18 cellular contexts compared by ENCODE assay signal in the genomic region with DNA sequence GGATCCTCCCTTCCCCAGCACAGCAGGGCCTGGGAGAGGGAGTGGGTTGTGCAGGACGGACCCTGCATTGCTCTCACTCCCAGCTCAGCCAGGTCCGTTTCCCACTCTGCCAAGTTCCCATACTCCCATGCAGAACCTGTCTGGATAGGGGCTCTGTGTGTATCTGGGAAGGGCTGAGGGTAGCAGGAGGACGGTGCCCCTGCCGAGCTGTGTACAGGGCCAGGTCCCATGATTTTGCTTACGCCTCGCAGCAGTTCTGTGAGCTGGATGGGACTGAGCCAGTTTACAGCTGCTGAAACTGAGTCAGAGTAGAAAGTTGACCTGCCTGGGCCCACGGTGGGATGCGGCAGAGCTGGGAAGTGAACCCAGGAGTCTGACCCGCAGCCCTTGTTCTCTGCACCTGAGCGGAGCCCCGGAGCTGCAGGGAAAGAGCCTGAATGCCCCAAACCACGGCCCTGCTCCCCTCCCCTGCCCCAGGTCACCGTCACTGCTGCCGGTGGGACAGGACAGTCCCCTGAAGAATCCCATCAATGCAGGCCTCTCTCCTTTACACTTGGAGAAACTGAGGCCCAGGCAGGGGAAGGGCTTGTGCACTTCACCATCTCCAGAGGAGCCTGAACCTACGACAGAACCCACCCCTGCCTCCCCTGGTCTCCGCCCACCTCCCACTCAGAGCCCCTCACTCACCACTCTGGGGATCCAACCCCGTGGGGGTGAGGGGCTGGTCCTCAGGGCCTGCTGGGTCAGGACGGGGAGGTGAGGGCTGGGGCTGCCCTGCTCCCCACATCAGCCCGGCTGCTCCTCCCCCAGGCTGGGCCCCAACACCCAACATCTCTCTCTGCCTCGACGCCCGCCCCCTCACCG. TPM values are rescaled to one million over a fixed set of nuclear protein-coding genes. Genes with fewer than 3 reads are reported as not detected.
A peak's percentile ranks its signal among the peaks of the same experiment; 100 is the strongest.
DNase-seq lines count a peak whose midpoint lies in the region; ATAC-seq and TF ChIP-seq lines count a peak whose summit lies in the region.
"Had no signal": no experiment of that assay in that cellular context is flagged by ENCODE, and none has a peak within 500 bp of the region (broad histone marks: within the 10 kb centered on the region; RNA-seq: fewer than 3 reads in every experiment).

No MANE protein-coding gene starts in this region.

- WGBS in suprapubic skin = 58% methylated on average over 21 of the region's 23 CpGs

- no peaks in the 10 kb centered on the region for H3K36me3 Mint-ChIP-seq in chondrocyte (ENCODE audit: low read depth)

- TF ChIP-seq CTCF in right atrium auricular region (IDR thresholded peaks at IDR 0.05) (no peak), chondrocyte (IDR thresholded peaks at IDR 0.05) (no peak), suprapubic skin (IDR thresholded peaks at IDR 0.05) (no peak)

- no peak overlapping the region for H3K27ac ChIP-seq in right atrium auricular region
- no peak overlapping the region for H3K27ac ChIP-seq in suprapubic skin
- H3K27ac ChIP-seq: 22Rv1, GM23248 had no signal

- H3K9me3 Mint-ChIP-seq in chondrocyte (ENCODE audit: low read depth) = no peaks in the 10 kb centered on the region
- H3K9me3 Mint-ChIP-seq: CD4-positive, alpha-beta T cell had no signal

- no peak overlapping the region for H3K4me3 Mint-ChIP-seq in chondrocyte (ENCODE audit: unreplicated experiment)
- H3K4me3 Mint-ChIP-seq: CD4-positive, alpha-beta T cell had no signal

- no peaks in the 10 kb centered on the region for H3K4me1 Mint-ChIP-seq in chondrocyte (ENCODE audit: low read depth)

- intact Hi-C loops in Right ventricle myocardium inferior (cut with DNase I) = no loop called here
- intact Hi-C loops in posterior cingulate gyrus (cut with DNase I) = no loop called here

- TF ChIP-seq POLR2A in suprapubic skin (IDR thresholded peaks at IDR 0.05) = no peak

- no peak for ATAC-seq in Right ventricle myocardium inferior

- H3K27me3 ChIP-seq in right atrium auricular region (no peaks in the 10 kb centered on the region), suprapubic skin (peaks cover 53% of the 10 kb centered on the region)

- no peaks in the 10 kb centered on the region for H3K9me3 ChIP-seq in right atrium auricular region
- H3K9me3 ChIP-seq in suprapubic skin = no peaks in the 10 kb centered on the region
- H3K9me3 ChIP-seq: HAP-1 had no signal

- H3K27me3 Mint-ChIP-seq in chondrocyte (ENCODE audit: low read depth) = peaks cover 25% of the 10 kb centered on the region
- H3K27me3 Mint-ChIP-seq: CD4-positive, alpha-beta T cell had no signal

- H3K4me1 ChIP-seq in right atrium auricular region (no peaks in the 10 kb centered on the region), suprapubic skin (no peaks in the 10 kb centered on the region)
- H3K4me1 ChIP-seq: HAP-1 had no signal

- H3K27ac Mint-ChIP-seq in chondrocyte (ENCODE audit: unreplicated experiment) = no peak overlapping the region
- H3K27ac Mint-ChIP-seq: CD4-positive, alpha-beta T cell had no signal

- H3K36me3 ChIP-seq in right atrium auricular region (no peaks in the 10 kb centered on the region), suprapubic skin (no peaks in the 10 kb centered on the region)
- H3K36me3 ChIP-seq: HAP-1 had no signal

- DNase-seq in right atrium auricular region (ENCODE audit: low spot score) (peak; percentile 34), Right ventricle myocardium inferior (ENCODE audit: missing footprints) (no peak), chondrocyte (ENCODE audit: low spot score) (peak; percentile 79), mesenteric fat pad (ENCODE audit: low spot score) (peak; percentile 80), suprapubic skin (ENCODE audit: low spot score in 2 of 2) (peak; percentile 50 to 69), hepatic stellate cell (ENCODE audit: low spot score) (no peak), posterior cingulate gyrus (no peak), NCI-H128 (lab: John Stamatoyannopoulos, UW; ENCODE audit: unreplicated experiment) (no peak)
- DNase-seq: AML-193; C1 segment of cervical spinal cord; Calu3; CD4-positive, alpha-beta T cell; DMS 273 treated with DMSO at 0.1 percent for 48 hours; GM23248 had no signal

- TF ChIP-seq EP300 in suprapubic skin (IDR thresholded peaks at IDR 0.05) = no peak

- H3K4me3 ChIP-seq in right atrium auricular region (no peak overlapping the region), suprapubic skin (no peak overlapping the region)
- H3K4me3 ChIP-seq: GM23248, HAP-1 had no signal

RNA-seq across cellular contexts. Expression of gene LILRB5, which starts 3.5 kb away (rescaled TPM):
- total RNA-seq in right atrium auricular region (10 to 100 TPM in 1 of 2 donors, 1 to 10 TPM in 1; 2.6 to 12.0 TPM), Right ventricle myocardium inferior (8.5 TPM), chondrocyte (not detected in 3 replicates), mesenteric fat pad (69.4 TPM), suprapubic skin (1 to 10 TPM in 2 of 4 donors, under 1 TPM in 2; 0.68 to 3.4 (median 2.0) TPM)
- total RNA-seq: Calu3; CD4-positive, alpha-beta T cell; Daoy; GM23248; HT-29 had no signal

RNA-seq across cellular contexts. Expression of gene LILRA6, which starts 11.0 kb away (rescaled TPM):
- total RNA-seq in right atrium auricular region (1 to 10 TPM in 1 of 2 donors, not detected in 1; 1.7 TPM), Right ventricle myocardium inferior (2.7 TPM), chondrocyte (not detected in 3 replicates), mesenteric fat pad (26.5 TPM), suprapubic skin (under 1 TPM in 1 of 4 donors, not detected in 3; 0.51 TPM)
- total RNA-seq: Calu3, Daoy, GM23248, HT-29 had no signal

RNA-seq across cellular contexts. Expression of gene LILRB2, which starts 27.3 kb away (rescaled TPM):
- total RNA-seq in right atrium auricular region = 1 to 10 TPM; 1.1 to 3.4 TPM
- 2.9 TPM for total RNA-seq in Right ventricle myocardium inferior
- total RNA-seq in chondrocyte = not detected in 3 replicates
- 14.4 TPM for total RNA-seq in mesenteric fat pad
- under 1 TPM in 3 of 4 donors, not detected in 1; 0.38 to 0.80 (median 0.64) TPM for total RNA-seq in suprapubic skin
- total RNA-seq: Calu3, Daoy, GM23248, HT-29 had no signal

RNA-seq across cellular contexts. Expression of gene LILRB3, which starts 30.8 kb away (rescaled TPM):
- total RNA-seq in right atrium auricular region (1 to 10 TPM; 2.0 to 8.8 TPM), Right ventricle myocardium inferior (4.0 TPM), chondrocyte (not detected in 3 replicates), mesenteric fat pad (50.5 TPM), suprapubic skin (1 to 10 TPM in 3 of 4 donors, under 1 TPM in 1; 0.34 to 5.7 (median 2.9) TPM)
- total RNA-seq: Calu3, Daoy, GM23248, HT-29 had no signal

RNA-seq across cellular contexts. Expression of gene RPS9, which starts 52.9 kb away (rescaled TPM):
- total RNA-seq in right atrium auricular region = 1,000 to 10,000 TPM; 1,068 to 1,279 TPM
- 681 TPM for total RNA-seq in Right ventricle myocardium inferior
- 689 to 819 TPM (median 699 TPM) in 3 replicates for total RNA-seq in chondrocyte
- total RNA-seq in mesenteric fat pad = 923 TPM
- 1,000 to 10,000 TPM; 1,403 to 3,061 (median 2,817) TPM for total RNA-seq in suprapubic skin

Comparison
In these comparisons a context has a peak if more than half of its experiments do, and no peak if none do; other contexts are left out.
1. DNase-seq: peak in right atrium auricular region (single experiment), chondrocyte (single experiment), mesenteric fat pad (single experiment) and suprapubic skin (2 of 2); none in Right ventricle myocardium inferior (single experiment), hepatic stellate cell (single experiment), posterior cingulate gyrus (0 of 10) and NCI-H128 (single experiment).